In the genomic region with DNA sequence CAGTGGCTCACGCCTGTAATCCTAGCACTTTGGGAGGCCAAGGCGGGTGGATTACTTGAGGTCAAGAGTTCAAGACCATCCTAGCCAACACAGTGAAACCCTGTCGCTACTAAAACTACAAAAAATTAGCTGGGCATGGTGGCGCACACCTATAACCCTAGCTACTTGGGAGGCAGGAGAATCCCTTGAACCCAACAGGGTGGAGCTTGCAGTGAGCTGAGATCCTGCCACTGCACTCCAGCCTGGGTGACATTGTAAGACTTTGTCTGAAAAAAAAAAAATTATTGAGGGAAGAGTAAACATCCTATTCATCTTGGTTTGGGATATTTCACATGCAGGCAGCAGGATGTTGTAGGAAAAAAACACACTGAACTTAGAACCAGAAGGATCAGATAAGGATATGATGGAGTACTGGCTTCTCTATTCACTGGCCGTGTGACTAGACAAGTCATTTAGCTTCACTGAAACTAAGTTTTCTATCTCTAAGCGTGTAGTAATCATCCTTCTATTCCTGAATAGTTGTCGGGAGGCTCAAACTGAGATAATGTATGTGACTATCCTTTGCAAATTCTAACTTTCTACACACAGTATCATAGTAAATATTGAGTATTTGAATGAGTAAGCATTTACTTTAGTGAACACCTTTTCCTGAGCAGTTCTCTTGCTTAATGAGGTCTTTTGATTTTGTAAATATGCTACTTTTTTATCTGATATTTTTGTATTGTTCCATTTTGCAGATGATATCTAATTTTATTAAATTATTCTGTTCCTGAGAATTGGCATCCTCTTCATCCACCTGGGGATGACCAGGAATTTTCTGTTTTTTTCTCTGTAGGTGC, we compare ENCODE assay signal across 11 cellular contexts. TPM values are rescaled to one million over a fixed set of nuclear protein-coding genes. Genes with fewer than 3 reads are reported as not detected.
DNase-seq lines count a peak whose midpoint lies in the region; ATAC-seq and TF ChIP-seq lines count a peak whose summit lies in the region.
"Had no signal": no experiment of that assay in that cellular context is flagged by ENCODE, and none has a peak within 500 bp of the region (broad histone marks: within the 10 kb centered on the region; RNA-seq: fewer than 3 reads in every experiment).

No MANE protein-coding gene starts in this region.

- H3K9me2 ChIP-seq in OCI-LY7 (ENCODE audit: insufficient read depth, low read length), result no peaks in the 10 kb centered on the region

- no peak for ATAC-seq in HG02852 (IDR thresholded peaks at IDR 0.05; ENCODE audit: unreplicated experiment)

- H3K36me3 ChIP-seq in OCI-LY7 (ENCODE audit: insufficient read depth, low read length), result peaks cover 79% of the 10 kb centered on the region
- H3K36me3 ChIP-seq in sigmoid colon, result peaks cover 6 to 46% (median 26%) of the 10 kb centered on the region in 4 donors

- no peaks in the 10 kb centered on the region for H3K27me3 ChIP-seq in dorsolateral prefrontal cortex
- no peaks in the 10 kb centered on the region for H3K27me3 ChIP-seq in sigmoid colon
- H3K27me3 ChIP-seq: cardiac muscle cell had no signal

- 74 to 75% methylated on average over 7 of the region's 7 CpGs for WGBS in sigmoid colon, 2 donors

- POLR2A ChIA-PET in OCI-LY7 (lab: Charles Lee), result interaction anchor here (1.0 to 2.2 kb wide), 4 partner anchors 10 to 24 kb away, joined by 3 to 13 read pairs (median 3); partner anchors contain the start of gene CAP1

- H4K20me1 ChIP-seq in OCI-LY7 (ENCODE audit: insufficient read depth, low read length), result no peaks in the 10 kb centered on the region

- no peak for TF ChIP-seq POLR2A in sigmoid colon (IDR thresholded peaks at IDR 0.05)

- H3K27ac ChIP-seq in OCI-LY7 (ENCODE audit: low read depth, low read length, poor library complexity, severe bottlenecking) (peak overlapping the region; percentile 90), dorsolateral prefrontal cortex (peak overlapping the region in 53 of 59 donors; percentile 0 to 84 (median 62)), sigmoid colon (peak overlapping the region in 3 of 4 donors; percentile 37 to 49 (median 45))
- H3K27ac ChIP-seq: cardiac muscle cell had no signal

- peak overlapping the region; percentile 76 for H3K4me2 ChIP-seq in OCI-LY7 (ENCODE audit: low read length)

- CTCF ChIA-PET in OCI-LY7 (lab: Charles Lee; ENCODE audit: unreplicated experiment), result no interaction called here

- BruUV-seq in OCI-LY7 (replicated peaks; lab: Mats Ljungman, UMichigan), result no TSS peak

- no peak overlapping the region for H2AFZ ChIP-seq in OCI-LY7 (ENCODE audit: low read length)

- intact Hi-C loops in OCI-LY7 (cut with micrococcal nuclease; ENCODE audit: unreplicated experiment), result loop anchor here (1.0 kb wide), 1 partner anchor 18 kb away; the partner anchor contains the start of gene CAP1
- intact Hi-C loops in dorsolateral prefrontal cortex (cut with DNase I), result no loop called here
- intact Hi-C loops in sigmoid colon (cut with DNase I), result no loop called here

- TF ChIP-seq CTCF in OCI-LY7 (conservative IDR thresholded peaks at IDR 0.05; ENCODE audit: low read length) (no peak), dorsolateral prefrontal cortex (IDR thresholded peaks at IDR 0.05 in 54 of 56, conservative IDR thresholded peaks at IDR 0.05 in 2 of 56; ENCODE audit: low read depth in 1 of 56, partially characterized antibody in 56 of 56) (no peak), sigmoid colon (IDR thresholded peaks at IDR 0.05) (no peak)

- DNase-seq in OCI-LY7 (ENCODE audit: low spot score) (no peak), dorsolateral prefrontal cortex (no peak), sigmoid colon (no peak), cortex of kidney (lab: John Stamatoyannopoulos, UW) (no peak), AG08396 (ENCODE audit: low spot score) (no peak), NK-92 (lab: John Stamatoyannopoulos, UW; ENCODE audit: unreplicated experiment) (no peak)
- DNase-seq: kidney glomerular epithelial cell; stimulated activated CD4-positive, alpha-beta T cell treated with anti-CD3 and anti-CD28 coated beads, Interleukin-4, amount 100 ng/mL, for 4 hours had no signal

- H3K4me1 ChIP-seq in OCI-LY7 (ENCODE audit: insufficient read depth, low read length, poor library complexity, severe bottlenecking) (peaks cover 76% of the 10 kb centered on the region), sigmoid colon (peaks cover 0 to 68% (median 44%) of the 10 kb centered on the region in 4 donors)

- H3K9me3 ChIP-seq in OCI-LY7 (ENCODE audit: low read length) (no peaks in the 10 kb centered on the region), sigmoid colon (no peaks in the 10 kb centered on the region)

- H3K79me2 ChIP-seq in OCI-LY7 (ENCODE audit: insufficient read depth, low read depth, low read length), result peaks cover 77% of the 10 kb centered on the region

- TF ChIP-seq EP300 in sigmoid colon (IDR thresholded peaks at IDR 0.05), result no peak

- H3K4me3 ChIP-seq in GM08714 (ENCODE audit: low read length), result peak overlapping the region; percentile 54; the same call in 1 of the 2 replicates
- peak overlapping the region; percentile 54 for H3K4me3 ChIP-seq in OCI-LY7 (ENCODE audit: low read depth, low read length, poor library complexity, severe bottlenecking)
- no peak overlapping the region for H3K4me3 ChIP-seq in dorsolateral prefrontal cortex
- no peak overlapping the region for H3K4me3 ChIP-seq in sigmoid colon
- H3K4me3 ChIP-seq: cardiac muscle cell had no signal

RNA-seq across cellular contexts. Expression of gene CAP1, which starts 18.1 kb away (rescaled TPM):
- 184 and 193 TPM in 2 replicates for total RNA-seq in OCI-LY7 (2014; rRNA removed; shearing (Covaris generic))
- 276 and 296 TPM in 2 replicates for total RNA-seq in OCI-LY7 (2022)
- total RNA-seq in dorsolateral prefrontal cortex, result 100 to 1,000 TPM; 108 to 214 (median 152) TPM
- total RNA-seq in sigmoid colon, result 100 to 1,000 TPM; 177 to 234 (median 231) TPM
- 100 to 1,000 TPM; 286 to 412 (median 346) TPM for polyA plus RNA-seq in sigmoid colon

RNA-seq across cellular contexts. Expression of gene PPT1, which starts 38.4 kb away (rescaled TPM):
- 49.7 and 55.9 TPM in 2 replicates for total RNA-seq in OCI-LY7 (2014; rRNA removed; shearing (Covaris generic))
- total RNA-seq in OCI-LY7 (2022), result 66.5 and 75.4 TPM in 2 replicates
- 100 to 1,000 TPM in 97 of 120 experiments, 10 to 100 TPM in 23; 72.4 to 166 (median 118) TPM for total RNA-seq in dorsolateral prefrontal cortex
- total RNA-seq in sigmoid colon, result 10 to 100 TPM; 70.4 to 86.7 (median 75.9) TPM
- 10 to 100 TPM; 10.2 to 76.3 (median 54.9) TPM for polyA plus RNA-seq in sigmoid colon

Comparison
In these comparisons a context has a peak if more than half of its experiments do, and no peak if none do; other contexts are left out.
1. H3K4me3 ChIP-seq: peak in GM08714 (single experiment) and OCI-LY7 (single experiment); none in dorsolateral prefrontal cortex (0 of 59) and sigmoid colon (0 of 4).
2. Peak in every context shown above with its lines, with median percentiles within 50 percentile points of each other: H3K27ac ChIP-seq.